In the genomic region with DNA sequence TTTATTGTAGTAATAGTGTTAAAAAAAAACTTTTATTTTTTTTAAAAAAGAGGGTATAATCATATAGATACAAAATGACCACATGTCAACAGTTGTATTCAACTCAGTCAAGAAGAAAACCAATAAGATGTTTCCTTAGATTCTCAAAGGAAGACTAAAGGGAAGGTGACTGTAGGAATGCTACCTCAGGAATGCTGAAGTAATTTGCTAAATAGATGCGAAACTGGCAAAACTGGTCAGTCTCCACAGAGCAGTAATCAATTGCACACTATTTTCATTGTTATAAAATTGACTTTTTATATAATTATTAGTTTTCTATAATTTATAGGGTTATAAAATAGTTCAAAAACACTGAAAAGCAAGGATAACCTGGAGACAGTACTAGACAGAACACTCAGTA, we compare ENCODE assay signal across 20 cellular contexts.
DNase-seq lines count a peak whose midpoint lies in the region; FAIRE-seq and TF ChIP-seq lines count a peak whose summit lies in the region.
"Had no signal": no experiment of that assay in that cellular context is flagged by ENCODE, and none has a peak within 500 bp of the region (broad histone marks: within the 10 kb centered on the region; RNA-seq: fewer than 3 reads in every experiment).

No MANE protein-coding gene starts in this region.

- no peak overlapping the region for H3K27ac ChIP-seq in endodermal cell (ENCODE audit: low read depth, low read length)
- H3K27ac ChIP-seq: 22Rv1; A549; BLaER1 treated with 17β-estradiol and CSF1 and Interleukin-3, amounts not matched to agents 10 nM and 100 nM; C4-2B had no signal

- H3K27me3 Mint-ChIP-seq in MCF 10A (ENCODE audit: insufficient read depth, unreplicated experiment) = no peaks in the 10 kb centered on the region
- H3K27me3 Mint-ChIP-seq in endodermal cell (ENCODE audit: insufficient read depth) = no peaks in the 10 kb centered on the region
- peaks cover 14% of the 10 kb centered on the region for H3K27me3 Mint-ChIP-seq in progenitor cell of endocrine pancreas
- H3K27me3 Mint-ChIP-seq: B cell; CD4-positive, alpha-beta T cell had no signal

- BruUV-seq in MCF 10A (replicated peaks; lab: Mats Ljungman, UMichigan) = no TSS peak

- H3K9ac ChIP-seq in endodermal cell (ENCODE audit: extremely low read depth, low read length, poor library complexity, severe bottlenecking) = no peak overlapping the region
- H3K9ac ChIP-seq: BLaER1 treated with 17β-estradiol and CSF1 and Interleukin-3, amounts not matched to agents 10 nM and 100 nM had no signal

- no peak overlapping the region for H3K27ac Mint-ChIP-seq in MCF 10A (ENCODE audit: low read depth, unreplicated experiment)
- H3K27ac Mint-ChIP-seq in endodermal cell = no peak overlapping the region
- H3K27ac Mint-ChIP-seq in progenitor cell of endocrine pancreas = no peak overlapping the region
- H3K27ac Mint-ChIP-seq: B cell; CD4-positive, alpha-beta T cell; CD8-positive, alpha-beta T cell had no signal

- TF ChIP-seq CTCF in MCF 10A (IDR thresholded peaks at IDR 0.05; ENCODE audit: unreplicated experiment) (no peak), endodermal cell (conservative IDR thresholded peaks at IDR 0.05) (no peak), progenitor cell of endocrine pancreas (IDR thresholded peaks at IDR 0.05; ENCODE audit: unreplicated experiment) (no peak)

- no peak for FAIRE-seq in GM19239 (lab: Jason Lieb, UNC)
- FAIRE-seq: A549, D721Med, G401.6, GM12891 had no signal

- in situ Hi-C loops in T47D (cut with HindIII; ENCODE audit: low pct_unique_long_range_greater_than_20kb, low sequenced_read_pairs) = no loop called here

- peaks cover 79% of the 10 kb centered on the region for H3K36me3 ChIP-seq in endodermal cell (ENCODE audit: control insufficient read depth, insufficient read depth, low read length)
- H3K36me3 ChIP-seq: BLaER1 treated with 17β-estradiol and CSF1 and Interleukin-3, amounts not matched to agents 10 nM and 100 nM had no signal

- H3K4me3 Mint-ChIP-seq in MCF 10A (ENCODE audit: unreplicated experiment) = no peak overlapping the region
- H3K4me3 Mint-ChIP-seq in endodermal cell = no peak overlapping the region
- H3K4me3 Mint-ChIP-seq in progenitor cell of endocrine pancreas (ENCODE audit: low read depth) = no peak overlapping the region
- H3K4me3 Mint-ChIP-seq: B cell; CD4-positive, alpha-beta T cell; CD8-positive, alpha-beta T cell had no signal

- intact Hi-C loops in MCF 10A (cut with micrococcal nuclease) = no loop called here

- H3K4me1 Mint-ChIP-seq in MCF 10A (ENCODE audit: insufficient read depth, unreplicated experiment) (no peaks in the 10 kb centered on the region), endodermal cell (peaks cover 51% of the 10 kb centered on the region), progenitor cell of endocrine pancreas (ENCODE audit: low read depth) (peaks cover 4% of the 10 kb centered on the region)
- H3K4me1 Mint-ChIP-seq: B cell had no signal

- peak; percentile 20 to 67 for DNase-seq in T47D (ENCODE audit: low read depth in 1 of 2, low spot score in 1 of 2)
- no peak for DNase-seq in MCF 10A (ENCODE audit: unreplicated experiment)
- DNase-seq in endodermal cell = no peak
- DNase-seq in GM19239 (ENCODE audit: insufficient read length, low spot score) = no peak
- DNase-seq in progenitor cell of endocrine pancreas (ENCODE audit: low spot score, unreplicated experiment) = no peak
- DNase-seq: AML-193; Caco-2; Calu3; CD4-positive, alpha-beta T cell; CD8-positive, alpha-beta T cell; DMS79 treated with DMSO at 0.1 percent for 48 hours; GF-D8 had no signal

- H3K4me1 ChIP-seq in endodermal cell (ENCODE audit: control insufficient read depth, insufficient read depth, low read length) = peaks cover 3% of the 10 kb centered on the region
- H3K4me1 ChIP-seq: A549, Caco-2 had no signal

- peaks cover 32% of the 10 kb centered on the region for H3K9me3 ChIP-seq in endodermal cell (ENCODE audit: control insufficient read depth, low read length)
- H3K9me3 ChIP-seq: A549, Caco-2 had no signal

- H3K9me3 Mint-ChIP-seq in MCF 10A (ENCODE audit: unreplicated experiment) (no peaks in the 10 kb centered on the region), endodermal cell (peaks cover 3% of the 10 kb centered on the region), progenitor cell of endocrine pancreas (ENCODE audit: low read depth) (no peaks in the 10 kb centered on the region)

- H3K36me3 Mint-ChIP-seq in MCF 10A (ENCODE audit: insufficient read depth, unreplicated experiment) = no peaks in the 10 kb centered on the region
- H3K36me3 Mint-ChIP-seq in endodermal cell (ENCODE audit: low read depth) = peaks cover 72% of the 10 kb centered on the region
- no peaks in the 10 kb centered on the region for H3K36me3 Mint-ChIP-seq in progenitor cell of endocrine pancreas (ENCODE audit: insufficient read depth)
- H3K36me3 Mint-ChIP-seq: CD8-positive, alpha-beta T cell had no signal

- CTCF ChIA-PET in MCF 10A (lab: Yijun Ruan, JAX) = no interaction called here

- peak overlapping the region; percentile 77 for H3K4me3 ChIP-seq in endodermal cell (ENCODE audit: low read length)
- H3K4me3 ChIP-seq: A549; BLaER1 treated with 17β-estradiol and CSF1 and Interleukin-3, amounts not matched to agents 10 nM and 100 nM had no signal

- H3K27me3 ChIP-seq in endodermal cell (ENCODE audit: control insufficient read depth, insufficient read depth, low read length, poor library complexity, severe bottlenecking) = no peaks in the 10 kb centered on the region
- H3K27me3 ChIP-seq: BLaER1 treated with 17β-estradiol and CSF1 and Interleukin-3, amounts not matched to agents 10 nM and 100 nM had no signal

- POLR2A ChIA-PET in MCF 10A (lab: Yijun Ruan, JAX) = interaction anchor here (2.2 kb wide), 1 partner anchor 13 kb away, joined by 8 read pairs; no protein-coding TSS in a partner anchor

- WGBS in endodermal cell (ENCODE audit: insufficient coverage in 1 of 2, insufficient read length in 1 of 2), 2 experiments = 100% methylated on average over 1 of the region's 1 CpG; no CpG with 5 or more reads in 1 of the 2 experiments

Comparison
In these comparisons a context has a peak if more than half of its experiments do, and no peak if none do; other contexts are left out.
1. DNase-seq: peak in T47D (2 of 2); none in MCF 10A (single experiment), endodermal cell (single experiment), GM19239 (single experiment) and progenitor cell of endocrine pancreas (single experiment).